1 cellular context compared by ENCODE assay signal in genomic region chrX:38561126-38561868, GRCh38.
TF ChIP-seq lines count a peak whose summit lies in the region.

Gene TSPAN7, plus strand, starts transcription at chrX:38561542. Its CDS starts 5 bp downstream, at chrX:38561547.

TF ChIP-seq in HepG2, 621 proteins besides CTCF, POLR2A, EP300 and RAD21 (continued from another document and continues in another):
- TF ChIP-seq ZBTB25 (CRISPR knock-in tag; IDR thresholded peaks at IDR 0.05) (no peak), NFKBIZ (CRISPR knock-in tag; IDR thresholded peaks at IDR 0.05) (no peak), HNRNPLL (IDR thresholded peaks at IDR 0.05; ENCODE audit: low read depth, low read length, poor library complexity, severe bottlenecking) (peak; percentile 46), CCDC6 (CRISPR knock-in tag; IDR thresholded peaks at IDR 0.05) (peak; percentile 38; the same call in 1 of the 2 replicates), MYC (CRISPR knock-in tag; IDR thresholded peaks at IDR 0.05; ENCODE audit: borderline replicate concordance) (peak; percentile 24; the same call in 1 of the 2 replicates), CREB3 (CRISPR knock-in tag; IDR thresholded peaks at IDR 0.05) (no peak), ZNF142 (CRISPR knock-in tag; IDR thresholded peaks at IDR 0.05) (no peak), ZNF549 (CRISPR knock-in tag; IDR thresholded peaks at IDR 0.05) (no peak), ZNF766 (CRISPR knock-in tag; IDR thresholded peaks at IDR 0.05; ENCODE audit: borderline replicate concordance) (no peak), RBFOX2 (IDR thresholded peaks at IDR 0.05; ENCODE audit: low read depth, low read length) (peak; percentile 58; the same call in 1 of the 2 replicates), ZBTB14 (CRISPR knock-in tag; IDR thresholded peaks at IDR 0.05) (peak; percentile 90), PAXIP1 (CRISPR knock-in tag; conservative IDR thresholded peaks at IDR 0.05) (no peak), SETDB1 (CRISPR knock-in tag; IDR thresholded peaks at IDR 0.05; ENCODE audit: borderline replicate concordance) (no peak), HNF4A (CRISPR knock-in tag; IDR thresholded peaks at IDR 0.05) (no peak), POLR2AphosphoS5 (IDR thresholded peaks at IDR 0.05; ENCODE audit: low read depth, low read length) (peak; percentile 27; the same call in 1 of the 2 replicates), ZNF30 (CRISPR knock-in tag; IDR thresholded peaks at IDR 0.05) (no peak), MAX (IDR thresholded peaks at IDR 0.05) (peak; percentile 85), PRDM4 (CRISPR knock-in tag; IDR thresholded peaks at IDR 0.05; ENCODE audit: borderline replicate concordance) (no peak), RERE (CRISPR knock-in tag; IDR thresholded peaks at IDR 0.05; ENCODE audit: low read depth) (no peak), ZNF800 (CRISPR knock-in tag; IDR thresholded peaks at IDR 0.05) (no peak), HCFC1 (IDR thresholded peaks at IDR 0.05; ENCODE audit: low read depth, low read length) (no peak), RXRB (CRISPR knock-in tag; IDR thresholded peaks at IDR 0.05; ENCODE audit: borderline replicate concordance) (no peak), ZNF577 (CRISPR knock-in tag; IDR thresholded peaks at IDR 0.05; ENCODE audit: borderline replicate concordance, low read depth) (no peak), KDM5B (CRISPR knock-in tag; IDR thresholded peaks at IDR 0.05; ENCODE audit: borderline replicate concordance) (0 out of 2 replicates have a peak, but pooled peaks have one; percentile 29), ZNF781 (CRISPR knock-in tag; IDR thresholded peaks at IDR 0.05; ENCODE audit: borderline replicate concordance, not compliant biosample characterization) (no peak), HDAC2 (CRISPR knock-in tag; IDR thresholded peaks at IDR 0.05) (no peak), GPBP1L1 (CRISPR knock-in tag; IDR thresholded peaks at IDR 0.05) (no peak)
